In genomic region chr20:33769032-33769431, GRCh38 we compare ENCODE assay signal across 27 cellular contexts. TPM values are rescaled to one million over a fixed set of nuclear protein-coding genes. Genes with fewer than 3 reads are reported as not detected.
"Had no signal": no experiment of that assay in that cellular context is flagged by ENCODE, and none has a peak within 500 bp of the region (broad histone marks: within the 10 kb centered on the region; RNA-seq: fewer than 3 reads in every experiment).

No MANE protein-coding gene starts in this region.

- H3K27ac Mint-ChIP-seq: activated B cell treated with CpG ODN at 0.5 μM for 24 hours; activated CD4-positive, alpha-beta T cell treated with anti-CD3 and anti-CD28 coated beads, Interleukin-2, amount 10 ng/mL, durations not matched to agents 24 days and 14 days; T-helper 1 cell treated with Interleukin-12 subunit alpha and Interleukin-12 subunit beta and Interleukin-4 antibody, amounts not matched to agents 30 μg/mL and 1 μg/mL, for 36 hours had no signal

- H3K4me3 Mint-ChIP-seq: activated B cell treated with CpG ODN at 0.5 μM for 24 hours; activated CD4-positive, alpha-beta T cell treated with anti-CD3 and anti-CD28 coated beads, Interleukin-2, amount 10 ng/mL, durations not matched to agents 24 days and 14 days; activated T-cell treated with anti-CD3 and anti-CD28 coated beads, Interleukin-2, amount 50 U/mL, for 4 hours; T-helper 1 cell treated with Interleukin-12 subunit alpha and Interleukin-12 subunit beta and Interleukin-4 antibody, amounts not matched to agents 30 μg/mL and 1 μg/mL, for 36 hours had no signal

- H3K27ac ChIP-seq: brain microvascular endothelial cell, cardiac muscle cell, KMS-11, SJSA1 had no signal

- H3K4me1 ChIP-seq: SJSA1 had no signal

- H3K4me2 ChIP-seq: KMS-11 had no signal

- H3K4me3 ChIP-seq: cardiac muscle cell, MG63, SJSA1 had no signal

- DNase-seq: activated B cell treated with CpG ODN at 0.5 μM for 24 hours; activated CD4-positive, alpha-beta T cell treated with anti-CD3 and anti-CD28 coated beads for 1 hour; activated CD4-positive, alpha-beta T cell treated with anti-CD3 and anti-CD28 coated beads, Interleukin-2, amount 10 ng/mL, durations not matched to agents 24 days and 14 days; activated CD4-positive, alpha-beta T cell treated with anti-CD3 and anti-CD28 coated beads, Interleukin-2, amount 50 U/mL, for 48 hours; activated effector memory CD4-positive, alpha-beta T cell treated with anti-CD3 and anti-CD28 coated beads, Interleukin-2, amount 50 U/mL, for 16 hours; activated naive CD4-positive, alpha-beta T cell treated with Interleukin-2 at 50 U/mL for 16 hours; activated T-cell treated with anti-CD3 and anti-CD28 coated beads, Interleukin-2, amount 50 U/mL, for 4 hours; brain microvascular endothelial cell; MG63; MV-4-11; NCI-H1092 treated with DMSO at 0.1 percent for 48 hours; NCI-H1417 treated with DMSO at 0.1 percent for 48 hours; NCI-H1694; NCI-H2029; NCI-H2107; NCI-H510A treated with DMSO at 0.1 percent for 48 hours; NCI-H69; PC-3; SHP77; T-helper 9 cell had no signal

- H3K36me3 ChIP-seq: cardiac muscle cell, MG63, SJSA1 had no signal

- H3K27me3 ChIP-seq: brain microvascular endothelial cell, cardiac muscle cell, MG63, SJSA1 had no signal

- FAIRE-seq: RCC 7860 had no signal

- ATAC-seq: activated naive CD4-positive, alpha-beta T cell treated with anti-CD3 and anti-CD28 coated beads, Interleukin-2, amount 50 U/mL, for 72 hours; activated T-cell treated with anti-CD3 and anti-CD28 coated beads, Interleukin-2, amount 50 U/mL, for 4 hours; PC-3; SK-N-SH treated with all-trans-retinoic acid at 6 μM for 48 hours had no signal

- H3K9ac ChIP-seq: KMS-11 had no signal

- H3K9me3 Mint-ChIP-seq: activated B cell treated with CpG ODN at 0.5 μM for 24 hours; activated CD4-positive, alpha-beta T cell treated with anti-CD3 and anti-CD28 coated beads, Interleukin-2, amount 10 ng/mL, durations not matched to agents 24 days and 14 days; activated naive CD4-positive, alpha-beta T cell treated with anti-CD3 and anti-CD28 coated beads, Interleukin-2, amount 50 U/mL, for 72 hours; activated T-cell treated with anti-CD3 and anti-CD28 coated beads, Interleukin-2, amount 50 U/mL, for 4 hours; T-helper 1 cell treated with Interleukin-12 subunit alpha and Interleukin-12 subunit beta and Interleukin-4 antibody, amounts not matched to agents 30 μg/mL and 1 μg/mL, for 36 hours had no signal

- H3K27me3 Mint-ChIP-seq: activated B cell treated with CpG ODN at 0.5 μM for 24 hours; activated CD4-positive, alpha-beta T cell treated with anti-CD3 and anti-CD28 coated beads, Interleukin-2, amount 10 ng/mL, durations not matched to agents 24 days and 14 days had no signal

- H3K9me3 ChIP-seq: MG63, SJSA1 had no signal

RNA-seq across cellular contexts. Expression of gene PXMP4, which starts 48.9 kb away (rescaled TPM):
- total RNA-seq: PC-3 had no signal
